Comparison of ENCODE assay signal across 11 cellular contexts in the genomic region with DNA sequence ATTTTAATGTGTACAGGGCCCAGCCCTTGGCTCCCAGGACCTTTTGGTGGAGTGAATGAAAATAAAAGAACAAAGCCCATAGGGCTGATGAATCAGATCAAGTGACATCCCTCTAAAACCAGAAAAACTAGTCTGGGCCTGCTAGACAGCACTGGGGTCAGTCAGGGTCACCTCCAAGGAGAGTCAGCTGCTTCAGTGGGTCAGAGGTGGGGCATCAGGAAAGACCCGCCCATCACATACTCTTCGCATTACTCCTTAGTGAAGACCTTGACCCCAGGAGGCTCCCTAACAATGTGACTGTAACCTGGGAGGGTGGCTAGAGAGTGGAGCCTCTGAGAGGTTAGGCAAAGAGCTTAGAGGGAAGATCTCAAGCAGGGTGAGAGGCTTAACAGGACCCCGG. TPM values are rescaled to one million over a fixed set of nuclear protein-coding genes. Genes with fewer than 3 reads are reported as not detected.
DNase-seq lines count a peak whose midpoint lies in the region; ATAC-seq and TF ChIP-seq lines count a peak whose summit lies in the region.
"Had no signal": no experiment of that assay in that cellular context is flagged by ENCODE, and none has a peak within 500 bp of the region (broad histone marks: within the 10 kb centered on the region; RNA-seq: fewer than 3 reads in every experiment).

No MANE protein-coding gene starts in this region.

- intact Hi-C loops in esophagus squamous epithelium (cut with DNase I) = no loop called here

- peak; percentile 12 for DNase-seq in NCI-H2196 (lab: John Stamatoyannopoulos, UW; ENCODE audit: unreplicated experiment)
- DNase-seq in NCI-H2196 treated with DMSO at 0.1 percent for 48 hours (lab: John Stamatoyannopoulos, UW; ENCODE audit: unreplicated experiment) = no peak
- peak; percentile 27 for DNase-seq in RKO (ENCODE audit: low spot score)
- no peak for DNase-seq in esophagus squamous epithelium (lab: John Stamatoyannopoulos, UW)
- DNase-seq in stimulated activated naive B cell treated with anti-CD40 and anti-IgM and Interleukin-4, amounts not matched to agents 10 μg/mL and 1 μg/mL and 100 μg/mL, for 72 hours = no peak
- no peak for DNase-seq in NCI-H2107 treated with DMSO at 0.1 percent for 48 hours (lab: John Stamatoyannopoulos, UW; ENCODE audit: unreplicated experiment)
- no peak for DNase-seq in activated T-cell treated with anti-CD3 and anti-CD28 coated beads for 4 hours
- DNase-seq: activated CD4-positive, alpha-beta memory T cell treated with anti-CD3 and anti-CD28 coated beads, Interleukin-2, amount 10 ng/mL, durations not matched to agents 7 days and 5 days; substantia nigra had no signal

- peaks cover 45 to 61% of the 10 kb centered on the region in 2 donors for H3K4me1 Mint-ChIP-seq in stimulated activated naive B cell treated with anti-CD40 and anti-IgM and Interleukin-4, amounts not matched to agents 10 μg/mL and 1 μg/mL and 100 μg/mL, for 72 hours
- H3K4me1 Mint-ChIP-seq: brain had no signal

- peaks cover 8 to 74% (median 15%) of the 10 kb centered on the region in 3 donors for H3K4me1 ChIP-seq in esophagus squamous epithelium

- no peaks in the 10 kb centered on the region for H3K27me3 ChIP-seq in esophagus squamous epithelium

- no peak for ATAC-seq in stimulated activated naive B cell treated with anti-CD40 and anti-IgM and Interleukin-4, amounts not matched to agents 10 μg/mL and 1 μg/mL and 100 μg/mL, for 72 hours (replicated peaks)
- no peak for ATAC-seq in HG02763 (IDR thresholded peaks at IDR 0.05; ENCODE audit: unreplicated experiment)

- H3K36me3 ChIP-seq in esophagus squamous epithelium = no peaks in the 10 kb centered on the region

- 67 to 75% methylated on average over 3 of the region's 3 CpGs for WGBS in esophagus squamous epithelium, 2 donors

- no peak for TF ChIP-seq CTCF in esophagus squamous epithelium (IDR thresholded peaks at IDR 0.05)

- H3K36me3 Mint-ChIP-seq in stimulated activated naive B cell treated with anti-CD40 and anti-IgM and Interleukin-4, amounts not matched to agents 10 μg/mL and 1 μg/mL and 100 μg/mL, for 72 hours = peaks cover 31 to 49% of the 10 kb centered on the region in 2 donors

- H3K9me3 ChIP-seq in esophagus squamous epithelium = no peaks in the 10 kb centered on the region

- no peaks in the 10 kb centered on the region for H3K9me3 Mint-ChIP-seq in stimulated activated naive B cell treated with anti-CD40 and anti-IgM and Interleukin-4, amounts not matched to agents 10 μg/mL and 1 μg/mL and 100 μg/mL, for 72 hours
- H3K9me3 Mint-ChIP-seq: activated CD4-positive, alpha-beta memory T cell treated with anti-CD3 and anti-CD28 coated beads, Interleukin-2, amount 10 ng/mL, durations not matched to agents 7 days and 5 days; brain had no signal

- H3K4me3 Mint-ChIP-seq in stimulated activated naive B cell treated with anti-CD40 and anti-IgM and Interleukin-4, amounts not matched to agents 10 μg/mL and 1 μg/mL and 100 μg/mL, for 72 hours = no peak overlapping the region
- H3K4me3 Mint-ChIP-seq: activated CD4-positive, alpha-beta memory T cell treated with anti-CD3 and anti-CD28 coated beads, Interleukin-2, amount 10 ng/mL, durations not matched to agents 7 days and 5 days; brain had no signal

- H3K4me3 ChIP-seq in esophagus squamous epithelium = no peak overlapping the region

- H3K27ac Mint-ChIP-seq in stimulated activated naive B cell treated with anti-CD40 and anti-IgM and Interleukin-4, amounts not matched to agents 10 μg/mL and 1 μg/mL and 100 μg/mL, for 72 hours = peak overlapping the region; percentile 4

- peaks cover 0 to 3% of the 10 kb centered on the region in 2 donors for H3K27me3 Mint-ChIP-seq in stimulated activated naive B cell treated with anti-CD40 and anti-IgM and Interleukin-4, amounts not matched to agents 10 μg/mL and 1 μg/mL and 100 μg/mL, for 72 hours
- H3K27me3 Mint-ChIP-seq: activated CD4-positive, alpha-beta memory T cell treated with anti-CD3 and anti-CD28 coated beads, Interleukin-2, amount 10 ng/mL, durations not matched to agents 7 days and 5 days; brain had no signal

- no peak for TF ChIP-seq POLR2A in esophagus squamous epithelium (IDR thresholded peaks at IDR 0.05)

- peak overlapping the region; percentile 25 to 84 (median 76) for H3K27ac ChIP-seq in esophagus squamous epithelium

RNA-seq across cellular contexts. Expression of a gene that starts 12.9 kb away (rescaled TPM):
- total RNA-seq in esophagus squamous epithelium = 10 to 100 TPM; 11.6 to 14.7 (median 12.4) TPM

RNA-seq across cellular contexts. Expression of a gene that starts 40.9 kb away (rescaled TPM):
- total RNA-seq in esophagus squamous epithelium = 1 to 10 TPM in 1 of 4 donors, under 1 TPM in 3; 0.57 to 2.0 (median 0.67) TPM

Comparison
In these comparisons a context has a peak if more than half of its experiments do, and no peak if none do; other contexts are left out.
1. DNase-seq: peak in NCI-H2196 (single experiment) and RKO (single experiment); none in NCI-H2196 treated with DMSO at 0.1 percent for 48 hours (single experiment), esophagus squamous epithelium (single experiment), stimulated activated naive B cell treated with anti-CD40 and anti-IgM and Interleukin-4, amounts not matched to agents 10 μg/mL and 1 μg/mL and 100 μg/mL, for 72 hours (single experiment), NCI-H2107 treated with DMSO at 0.1 percent for 48 hours (single experiment) and activated T-cell treated with anti-CD3 and anti-CD28 coated beads for 4 hours (single experiment).